17 cellular contexts compared by ENCODE assay signal in genomic region chr2:199144546-199144945, GRCh38.
DNase-seq lines count a peak whose midpoint lies in the region; ATAC-seq and TF ChIP-seq lines count a peak whose summit lies in the region.
"Had no signal": no experiment of that assay in that cellular context is flagged by ENCODE, and none has a peak within 500 bp of the region (broad histone marks: within the 10 kb centered on the region; RNA-seq: fewer than 3 reads in every experiment).

No MANE protein-coding gene starts in this region.

- no peak for ATAC-seq in Right ventricle myocardium inferior
- ATAC-seq: CD8-positive, alpha-beta T cell had no signal

- no peak overlapping the region for H3K4me3 ChIP-seq in retinal pigment epithelial cell (ENCODE audit: low read length)
- H3K4me3 ChIP-seq: BLaER1 treated with 17β-estradiol and CSF1 and Interleukin-3, amounts not matched to agents 10 nM and 100 nM had no signal

- no peak for TF ChIP-seq CTCF in retinal pigment epithelial cell (conservative IDR thresholded peaks at IDR 0.05; ENCODE audit: low read depth, low read length)

- intact Hi-C loops in Right ventricle myocardium inferior (cut with DNase I): no loop called here

- peak; percentile 15 for DNase-seq in astrocyte of the hippocampus (ENCODE audit: low read depth, low spot score)
- peak; percentile 82 for DNase-seq in fibroblast of gingiva (ENCODE audit: low read depth)
- DNase-seq in retinal pigment epithelial cell (ENCODE audit: low read depth): peak; percentile 79
- DNase-seq in NCI-H146 treated with DMSO at 0.1 percent for 48 hours (lab: John Stamatoyannopoulos, UW; ENCODE audit: unreplicated experiment): no peak
- DNase-seq in iPS-NIHi7 (ENCODE audit: extremely low spot score): no peak
- DNase-seq in NCI-H1930 (lab: John Stamatoyannopoulos, UW): no peak
- DNase-seq in Right ventricle myocardium inferior (ENCODE audit: missing footprints): no peak
- DNase-seq: 8988T; ACHN; AML-193; Caco-2; Calu3; CD4-positive, alpha-beta T cell; CD8-positive, alpha-beta T cell; DMS79 treated with DMSO at 0.1 percent for 48 hours; GF-D8 had no signal

Comparison
In these comparisons a context has a peak if more than half of its experiments do, and no peak if none do; other contexts are left out.
1. DNase-seq: peak in astrocyte of the hippocampus (single experiment), fibroblast of gingiva (single experiment) and retinal pigment epithelial cell (single experiment); none in NCI-H146 treated with DMSO at 0.1 percent for 48 hours (single experiment), iPS-NIHi7 (single experiment), NCI-H1930 (0 of 2) and Right ventricle myocardium inferior (single experiment).